Comparison of ENCODE assay signal across 12 cellular contexts in genomic region chr6:150409576-150410066, GRCh38. TPM values are rescaled to one million over a fixed set of nuclear protein-coding genes. Genes with fewer than 3 reads are reported as not detected.
DNase-seq lines count a peak whose midpoint lies in the region; ATAC-seq, FAIRE-seq and TF ChIP-seq lines count a peak whose summit lies in the region.
"Had no signal": no experiment of that assay in that cellular context is flagged by ENCODE, and none has a peak within 500 bp of the region (broad histone marks: within the 10 kb centered on the region; RNA-seq: fewer than 3 reads in every experiment).

No MANE protein-coding gene starts in this region.

- BruUV-seq in K562 (replicated peaks; lab: Mats Ljungman, UMichigan) = no TSS peak

- no peak overlapping the region for H3K4me2 ChIP-seq in K562 (ENCODE audit: insufficient read depth, low read length)
- H3K4me2 ChIP-seq in GM23248 (ENCODE audit: unreplicated experiment) = no peak overlapping the region

- no peaks in the 10 kb centered on the region for H3K9me1 ChIP-seq in K562 (ENCODE audit: control insufficient read depth, insufficient read depth, low read length)

- peaks cover 19 to 29% of the 10 kb centered on the region in 2 donors for H3K27me3 Mint-ChIP-seq in CD4-positive, alpha-beta memory T cell

- no peak overlapping the region for H2AFZ ChIP-seq in K562 (ENCODE audit: low read depth, low read length)
- H2AFZ ChIP-seq in GM23248 = no peak overlapping the region

- H3K4me3 Mint-ChIP-seq in CD4-positive, alpha-beta memory T cell = no peak overlapping the region
- H3K4me3 Mint-ChIP-seq: stimulated activated naive CD8-positive, alpha-beta T cell treated with anti-CD3 and anti-CD28 coated beads, Interleukin-15, Interleukin-2, amounts not matched to agents 100 ng/mL and 50 ng/mL, for 24 hours had no signal

- POLR2A ChIA-PET in K562 (lab: Yijun Ruan, JAX) (interaction anchor here (1.2 to 1.5 kb wide), 2 partner anchors 16 to 392 kb away, joined by 3 to 5 read pairs; no protein-coding TSS in a partner anchor), GM10248 (lab: Yijun Ruan, JAX) (no interaction called here)
- POLR2A ChIA-PET in CD4-positive, alpha-beta memory T cell (lab: Charles Lee; ENCODE audit: partially characterized antibody) = no interaction called here

- H3K9me3 ChIP-seq in K562 (replicated peaks; ENCODE audit: control insufficient read depth, insufficient read depth, low read depth, low read length) (no peaks in the 10 kb centered on the region), GM23248 (ENCODE audit: low read depth) (no peaks in the 10 kb centered on the region)
- H3K9me3 ChIP-seq in CD4-positive, alpha-beta memory T cell (ENCODE audit: control insufficient read depth in 1 of 2, low read length in 2 of 2) = no peaks in the 10 kb centered on the region

- H4K20me1 ChIP-seq in K562 (replicated peaks; ENCODE audit: control insufficient read depth, insufficient read depth, low read length) (no peaks in the 10 kb centered on the region), GM23248 (ENCODE audit: insufficient read depth) (no peaks in the 10 kb centered on the region)

- TF ChIP-seq EP300 in K562 (IDR thresholded peaks at IDR 0.05; ENCODE audit: low read length) = no peak

- intact Hi-C loops in K562 (cut with micrococcal nuclease) = no loop called here
- intact Hi-C loops in CD4-positive, alpha-beta memory T cell (cut with micrococcal nuclease) = loop anchor here (10.0 kb wide), 1 partner anchor 915 kb away; no protein-coding TSS in a partner anchor

- H3K27ac ChIP-seq in K562 (ENCODE audit: extremely low read depth, low read depth, low read length) (no peak overlapping the region), GM23248 (no peak overlapping the region)
- no peak overlapping the region for H3K27ac ChIP-seq in CD4-positive, alpha-beta memory T cell (ENCODE audit: low read depth, low read length)

- peaks cover 18 to 26% of the 10 kb centered on the region in 2 experiments; a peak in 4 of 5 replicates for H3K27me3 ChIP-seq in K562 (ENCODE audit: control insufficient read depth in 2 of 2, insufficient read depth in 2 of 2, low read length in 2 of 2)
- H3K27me3 ChIP-seq in GM23248 (replicated peaks; ENCODE audit: insufficient read depth) = peaks cover 9% of the 10 kb centered on the region
- no peaks in the 10 kb centered on the region for H3K27me3 ChIP-seq in CD4-positive, alpha-beta memory T cell (ENCODE audit: insufficient read depth, low read length)

- TF ChIP-seq CTCF in K562 (IDR thresholded peaks at IDR 0.05 in 2 of 3, conservative IDR thresholded peaks at IDR 0.05 in 1 of 3; ENCODE audit: insufficient read depth in 2 of 3, low read depth in 1 of 3, low read length in 3 of 3) (no peak), GM10248 (IDR thresholded peaks at IDR 0.05; ENCODE audit: control extremely low read depth, extremely low read depth, low read depth, missing control alignments) (no peak)

- H3F3A ChIP-seq in GM23248 (ENCODE audit: insufficient read depth) = 0 out of 2 replicates have a peak, but pooled peaks cover 6% of the 10 kb centered on the region

- H3K36me3 Mint-ChIP-seq in CD4-positive, alpha-beta memory T cell = no peaks in the 10 kb centered on the region

- DNase-seq in DMS53 (lab: John Stamatoyannopoulos, UW) (peak; percentile 63), NCI-H2029 treated with DMSO at 0.1 percent for 48 hours (lab: John Stamatoyannopoulos, UW) (peak; percentile 51), K562 (ENCODE audit: extremely low read depth in 1 of 4, low spot score in 3 of 4) (peak in 1 of 4 experiments; percentile 18), mucosa of gallbladder (ENCODE audit: low spot score) (peak; percentile 78), GM10248 (ENCODE audit: extremely low spot score) (no peak), GM23248 (no peak)
- DNase-seq in CD4-positive, alpha-beta memory T cell = no peak
- DNase-seq: DND-41, NCI-H446 treated with DMSO at 0.1 percent for 48 hours had no signal

- H3K4me3 ChIP-seq in K562 (no peak overlapping the region), GM23248 (no peak overlapping the region)
- no peak overlapping the region for H3K4me3 ChIP-seq in CD4-positive, alpha-beta memory T cell (ENCODE audit: low read length in 2 of 2)

- peaks cover 0 to 15% (median 9%) of the 10 kb centered on the region in 8 donors for H3K9me3 Mint-ChIP-seq in CD4-positive, alpha-beta memory T cell

- H3K27ac Mint-ChIP-seq in CD4-positive, alpha-beta memory T cell = no peak overlapping the region
- H3K27ac Mint-ChIP-seq: stimulated activated naive CD8-positive, alpha-beta T cell treated with anti-CD3 and anti-CD28 coated beads, Interleukin-15, Interleukin-2, amounts not matched to agents 100 ng/mL and 50 ng/mL, for 24 hours had no signal

- FAIRE-seq in K562 (lab: Jason Lieb, UNC) = peak; percentile 52

- H3K9me2 ChIP-seq in GM23248 (ENCODE audit: insufficient read depth) = no peaks in the 10 kb centered on the region

- no peak for TF ChIP-seq POLR2A in K562 (conservative IDR thresholded peaks at IDR 0.05)

- H3K4me1 ChIP-seq in K562 (replicated peaks in 1 of 2; ENCODE audit: control insufficient read depth in 2 of 2, insufficient read depth in 2 of 2, low read length in 2 of 2) = no peaks in the 10 kb centered on the region
- peaks cover 8% of the 10 kb centered on the region; the same call in 1 of the 2 replicates for H3K4me1 ChIP-seq in GM23248 (ENCODE audit: insufficient read depth)
- H3K4me1 ChIP-seq in CD4-positive, alpha-beta memory T cell (ENCODE audit: insufficient read depth, low read length) = no peaks in the 10 kb centered on the region

- in situ Hi-C loops in K562 (cut with MboI) (loop anchor here (10.0 kb wide), 1 partner anchor 465 kb away; the partner anchor contains the start of gene ULBP2), GM23248 (cut with MboI) (loop anchor here (25.0 kb wide), 1 partner anchor 928 kb away; no protein-coding TSS in a partner anchor)

- CTCF ChIA-PET in K562 (lab: Yijun Ruan, JAX; ENCODE audit: low intra/inter-chr PET ratio) = no interaction called here
- CTCF ChIA-PET in GM10248 (lab: Yijun Ruan, JAX) = interaction anchor here (0.8 to 6.1 kb wide), 4 partner anchors 8 to 406 kb away, joined by 3 to 43 read pairs (median 11); no protein-coding TSS in a partner anchor
- CTCF ChIA-PET in CD4-positive, alpha-beta memory T cell (lab: Charles Lee; ENCODE audit: partially characterized antibody) = interaction anchor here (2.8 to 3.7 kb wide), 2 partner anchors 8 to 15 kb away, joined by 12 to 19 read pairs; no protein-coding TSS in a partner anchor

- ATAC-seq in K562 (no peak), GM21529 (IDR thresholded peaks at IDR 0.05; ENCODE audit: unreplicated experiment) (no peak)

- no peaks in the 10 kb centered on the region for H3K36me3 ChIP-seq in K562 (ENCODE audit: control insufficient read depth, insufficient read depth, low read length)
- no peaks in the 10 kb centered on the region for H3K36me3 ChIP-seq in GM23248 (ENCODE audit: low read depth)
- H3K36me3 ChIP-seq in CD4-positive, alpha-beta memory T cell (ENCODE audit: insufficient read depth, low read length) = no peaks in the 10 kb centered on the region

- no peak overlapping the region for H3K9ac ChIP-seq in K562 (ENCODE audit: insufficient read depth in 1 of 2, low read depth in 2 of 2, low read length in 2 of 2)
- no peak overlapping the region for H3K9ac ChIP-seq in GM23248

- H3K4me1 Mint-ChIP-seq in CD4-positive, alpha-beta memory T cell = no peaks in the 10 kb centered on the region

- H3K79me2 ChIP-seq in K562 (ENCODE audit: control insufficient read depth, insufficient read depth, low read length) (no peaks in the 10 kb centered on the region), GM23248 (ENCODE audit: insufficient read depth) (no peaks in the 10 kb centered on the region)

- TF ChIP-seq RAD21 in K562 (CRISPR knock-in tag; conservative IDR thresholded peaks at IDR 0.05 in 1 of 2, IDR thresholded peaks at IDR 0.05 in 1 of 2) = 0 out of 4 replicates have a peak, but pooled peaks of 1 of the 2 experiments have one; percentile 4

- WGBS in K562 (ENCODE audit: insufficient coverage, low coverage, missing lambda C conversion rate) = 0% methylated on average over 1 of the region's 1 CpG
- WGBS in GM23248 (ENCODE audit: low coverage in 1 of 2, low lambda C conversion rate in 2 of 2, missing lambda C conversion rate in 2 of 2), 2 experiments = 66 to 76% methylated on average over 1 of the region's 1 CpG

TF ChIP-seq in K562, 482 proteins besides CTCF, POLR2A, EP300 and RAD21 (continues in another document):
- no peak for TF ChIP-seq RUNX1 (IDR thresholded peaks at IDR 0.05; ENCODE audit: low read depth)
- 0 out of 2 replicates have a peak, but pooled peaks have one; percentile 36 for TF ChIP-seq SMAD4 (CRISPR knock-in tag; conservative IDR thresholded peaks at IDR 0.05)
- TF ChIP-seq NFIC (IDR thresholded peaks at IDR 0.05) = peak; percentile 97
- TF ChIP-seq ZNF121 (CRISPR knock-in tag; conservative IDR thresholded peaks at IDR 0.05) = no peak
- TF ChIP-seq MECOM (CRISPR knock-in tag; IDR thresholded peaks at IDR 0.05) = no peak

RNA-seq across cellular contexts. Expression of gene IYD, which starts 40.8 kb away (rescaled TPM):
- not detected in 2 replicates for total RNA-seq in K562 (2011; cell fraction: chromatin; rRNA removed; ENCODE audit: low replicate concordance)
- total RNA-seq in K562 (2011; cell fraction: nucleolus; rRNA removed) = not detected in 2 replicates
- not detected in 2 replicates for total RNA-seq in K562 (2011; cell fraction: nucleoplasm; rRNA removed)
- total RNA-seq in K562 (2014; rRNA removed) (not detected in 2 replicates), K562 (2014; rRNA removed; fragmentation: Illumina TruSeq; extraction: Trizol) (not detected in 2 replicates), K562 (2015; rRNA removed; fragmentation: Illumina TruSeq; extraction: Trizol) (not detected in 2 replicates), K562 (2021) (not detected in 2 replicates), mucosa of gallbladder (62.6 TPM)
- polyA plus RNA-seq in K562 (2011; rRNA removed) (not detected in 2 replicates), K562 (2014; fragmentation: Illumina TruSeq; extraction: Trizol) (not detected in 2 replicates), K562 (2014; fragmentation: Nextera tagmentation; extraction: Ambion mirVana) (not detected), K562 (2014; rRNA removed) (0.09 TPM in 1 of 2 replicates, not detected in the other), GM23248 (2016; fragmentation: Nextera tagmentation; extraction: Ambion mirVana) (not detected in 2 replicates)
- not detected in 2 replicates for polyA plus RNA-seq in K562 (2011; cell fraction: cytosol; rRNA removed)
- not detected in 2 replicates for polyA plus RNA-seq in K562 (2011; cell fraction: nucleus; rRNA removed)
- polyA plus RNA-seq in K562 (2012) = 0.01 TPM in 1 of 2 replicates, not detected in the other
- polyA minus RNA-seq in K562 (2011; rRNA and poly(A)+ RNA removed) = 0.04 TPM in 1 of 2 replicates, not detected in the other
- polyA minus RNA-seq in K562 (2011; cell fraction: cytosol; rRNA and poly(A)+ RNA removed) = not detected in 2 replicates
- not detected in 2 replicates for polyA minus RNA-seq in K562 (2011; cell fraction: nucleus; rRNA and poly(A)+ RNA removed)
- total RNA-seq in GM23248 (2014; rRNA removed; shearing (Covaris generic)) = not detected in 2 replicates
- not detected for total RNA-seq in CD4-positive, alpha-beta memory T cell
- polyA plus RNA-seq in CD4-positive, alpha-beta memory T cell = not detected
- total RNA-seq: chondrocyte had no signal

Comparison
In these comparisons a context has a peak if more than half of its experiments do, and no peak if none do; other contexts are left out.
1. DNase-seq: peak in DMS53 (single experiment), NCI-H2029 treated with DMSO at 0.1 percent for 48 hours (single experiment) and mucosa of gallbladder (single experiment); none in GM10248 (single experiment), GM23248 (single experiment) and CD4-positive, alpha-beta memory T cell (0 of 5).
2. RNA of gene IYD, which starts 40.8 kb away (total RNA-seq): 62.6 TPM in mucosa of gallbladder (single experiment); not detected in K562, not detected in GM23248 and not detected in CD4-positive, alpha-beta memory T cell; every median in the first group is over 10 times any median in the second.